In genomic region chrX:136616987-136617685, GRCh38 we compare ENCODE assay signal across 12 cellular contexts. TPM values are rescaled to one million over a fixed set of nuclear protein-coding genes. Genes with fewer than 3 reads are reported as not detected.
DNase-seq lines count a peak whose midpoint lies in the region; ATAC-seq, FAIRE-seq and TF ChIP-seq lines count a peak whose summit lies in the region.
"Had no signal": no experiment of that assay in that cellular context is flagged by ENCODE, and none has a peak within 500 bp of the region (broad histone marks: within the 10 kb centered on the region; RNA-seq: fewer than 3 reads in every experiment).

No MANE protein-coding gene starts in this region.

- peak overlapping the region; percentile 60 for H3K27ac ChIP-seq in naive thymus-derived CD4-positive, alpha-beta T cell (ENCODE audit: low read depth, low read length)
- no peak overlapping the region for H3K27ac ChIP-seq in upper lobe of right lung

- H3K27ac Mint-ChIP-seq in naive thymus-derived CD4-positive, alpha-beta T cell = peak overlapping the region; percentile 63 to 93 (median 87)

- H3K4me3 ChIP-seq in naive thymus-derived CD4-positive, alpha-beta T cell (ENCODE audit: low read length) = peak overlapping the region; percentile 45
- H3K4me3 ChIP-seq in upper lobe of right lung (no peak overlapping the region), H7 (ENCODE audit: insufficient read depth, low read depth, low read length) (no peak overlapping the region)

- no peaks in the 10 kb centered on the region for H3K9me3 Mint-ChIP-seq in naive thymus-derived CD4-positive, alpha-beta T cell

- no peak for TF ChIP-seq CTCF in upper lobe of right lung (IDR thresholded peaks at IDR 0.05)

- DNase-seq in activated CD4-positive, alpha-beta T cell treated with anti-CD3 and anti-CD28 coated beads for 4 hours = peak; percentile 28 to 40
- no peak for DNase-seq in activated CD4-positive, alpha-beta T cell treated with anti-CD3 and anti-CD28 coated beads, Interleukin-2, amount 50 U/mL, for 48 hours
- DNase-seq in naive thymus-derived CD4-positive, alpha-beta T cell = peak in 6 of 9 donors; percentile 22 to 60 (median 34)
- DNase-seq in HTR-8/SVneo (ENCODE audit: insufficient read length, low spot score) = no peak
- no peak for DNase-seq in upper lobe of right lung
- no peak for DNase-seq in H7
- DNase-seq: KG1, naive B cell had no signal

- intact Hi-C loops in naive thymus-derived CD4-positive, alpha-beta T cell (cut with micrococcal nuclease) = loop anchor here (1.0 kb wide), 3 partner anchors 8 to 18 kb away; no protein-coding TSS in a partner anchor
- intact Hi-C loops in upper lobe of right lung (cut with DNase I) = no loop called here

- no peaks in the 10 kb centered on the region for H3K36me3 ChIP-seq in naive thymus-derived CD4-positive, alpha-beta T cell (ENCODE audit: control insufficient read depth in 2 of 3, insufficient read depth in 3 of 3, low read length in 3 of 3)
- H3K36me3 ChIP-seq in upper lobe of right lung (no peaks in the 10 kb centered on the region), H7 (replicated peaks; ENCODE audit: control insufficient read depth, insufficient read depth, low read length) (no peaks in the 10 kb centered on the region)

- peak; percentile 90 for ATAC-seq in GM21529 (IDR thresholded peaks at IDR 0.05; ENCODE audit: unreplicated experiment)
- peak; percentile 82 for ATAC-seq in HG03457 (IDR thresholded peaks at IDR 0.05; ENCODE audit: unreplicated experiment)
- ATAC-seq in naive thymus-derived CD4-positive, alpha-beta T cell = peak; percentile 85
- ATAC-seq in upper lobe of right lung = no peak
- ATAC-seq: Right ventricle myocardium inferior had no signal

- POLR2A ChIA-PET in naive thymus-derived CD4-positive, alpha-beta T cell (lab: Charles Lee) = interaction anchor here (0.7 to 8.0 kb wide), 17 partner anchors 9 to 262 kb away, joined by 3 to 67 read pairs (median 4); no protein-coding TSS in a partner anchor

- H3K36me3 Mint-ChIP-seq in naive thymus-derived CD4-positive, alpha-beta T cell = peaks cover 0 to 8% (median 0%) of the 10 kb centered on the region in 5 donors
- H3K36me3 Mint-ChIP-seq: naive B cell had no signal

- H3K9me3 ChIP-seq in naive thymus-derived CD4-positive, alpha-beta T cell (ENCODE audit: control insufficient read depth in 2 of 3, low read length in 3 of 3) = no peaks in the 10 kb centered on the region
- H3K9me3 ChIP-seq in upper lobe of right lung = no peaks in the 10 kb centered on the region

- H3K4me1 Mint-ChIP-seq in naive thymus-derived CD4-positive, alpha-beta T cell = peaks cover 5 to 75% (median 64%) of the 10 kb centered on the region in 7 donors

- CTCF ChIA-PET in naive thymus-derived CD4-positive, alpha-beta T cell (lab: Charles Lee) = interaction anchor here (1.1 to 1.2 kb wide), 3 partner anchors 8 to 36 kb away, joined by 4 to 5 read pairs (median 5); no protein-coding TSS in a partner anchor

- H3K4me1 ChIP-seq in naive thymus-derived CD4-positive, alpha-beta T cell (ENCODE audit: control insufficient read depth in 2 of 2, insufficient read depth in 2 of 2, low read length in 2 of 2) = peaks cover 18 to 50% of the 10 kb centered on the region in 2 donors
- H3K4me1 ChIP-seq in upper lobe of right lung = no peaks in the 10 kb centered on the region

- no peak for FAIRE-seq in HTR-8/SVneo (lab: Jason Lieb, UNC)

- H3K4me3 Mint-ChIP-seq in naive thymus-derived CD4-positive, alpha-beta T cell = peak overlapping the region; percentile 30 to 73 (median 64)

- H3K27me3 Mint-ChIP-seq in naive thymus-derived CD4-positive, alpha-beta T cell = no peaks in the 10 kb centered on the region
- H3K27me3 Mint-ChIP-seq: naive B cell had no signal

- H3K27me3 ChIP-seq in naive thymus-derived CD4-positive, alpha-beta T cell (ENCODE audit: control insufficient read depth in 2 of 2, insufficient read depth in 2 of 2, low read length in 2 of 2) = no peaks in the 10 kb centered on the region
- H3K27me3 ChIP-seq in upper lobe of right lung = no peaks in the 10 kb centered on the region
- H3K27me3 ChIP-seq in H7 (ENCODE audit: control insufficient read depth, insufficient read depth, low read length) = no peaks in the 10 kb centered on the region

RNA-seq across cellular contexts. Expression of gene CD40LG, which starts 30.8 kb away (rescaled TPM):
- 100 to 1,000 TPM in 1 of 5 experiments, 10 to 100 TPM in 4; 25.2 to 173 (median 56.8) TPM for total RNA-seq in naive thymus-derived CD4-positive, alpha-beta T cell
- 100 to 1,000 TPM in 1 of 2 donors, 10 to 100 TPM in 1; 72.1 to 127 TPM for polyA plus RNA-seq in naive thymus-derived CD4-positive, alpha-beta T cell
- 1.6 TPM for total RNA-seq in upper lobe of right lung
- not detected in 2 replicates for total RNA-seq in H7 (2014; rRNA removed; shearing (Covaris generic))
- total RNA-seq: A673, Right ventricle myocardium inferior had no signal

Comparison
In these comparisons a context has a peak if more than half of its experiments do, and no peak if none do; other contexts are left out.
1. DNase-seq: peak in activated CD4-positive, alpha-beta T cell treated with anti-CD3 and anti-CD28 coated beads for 4 hours (2 of 2) and naive thymus-derived CD4-positive, alpha-beta T cell (6 of 9); none in activated CD4-positive, alpha-beta T cell treated with anti-CD3 and anti-CD28 coated beads, Interleukin-2, amount 50 U/mL, for 48 hours (0 of 2), HTR-8/SVneo (single experiment), upper lobe of right lung (single experiment) and H7 (single experiment).
2. RNA of gene CD40LG, which starts 30.8 kb away (total RNA-seq): 25.2 to 173 TPM in naive thymus-derived CD4-positive, alpha-beta T cell; 1.6 TPM in upper lobe of right lung (single experiment) and not detected in H7; every median in the first group is over 10 times any median in the second.